In the genomic region with DNA sequence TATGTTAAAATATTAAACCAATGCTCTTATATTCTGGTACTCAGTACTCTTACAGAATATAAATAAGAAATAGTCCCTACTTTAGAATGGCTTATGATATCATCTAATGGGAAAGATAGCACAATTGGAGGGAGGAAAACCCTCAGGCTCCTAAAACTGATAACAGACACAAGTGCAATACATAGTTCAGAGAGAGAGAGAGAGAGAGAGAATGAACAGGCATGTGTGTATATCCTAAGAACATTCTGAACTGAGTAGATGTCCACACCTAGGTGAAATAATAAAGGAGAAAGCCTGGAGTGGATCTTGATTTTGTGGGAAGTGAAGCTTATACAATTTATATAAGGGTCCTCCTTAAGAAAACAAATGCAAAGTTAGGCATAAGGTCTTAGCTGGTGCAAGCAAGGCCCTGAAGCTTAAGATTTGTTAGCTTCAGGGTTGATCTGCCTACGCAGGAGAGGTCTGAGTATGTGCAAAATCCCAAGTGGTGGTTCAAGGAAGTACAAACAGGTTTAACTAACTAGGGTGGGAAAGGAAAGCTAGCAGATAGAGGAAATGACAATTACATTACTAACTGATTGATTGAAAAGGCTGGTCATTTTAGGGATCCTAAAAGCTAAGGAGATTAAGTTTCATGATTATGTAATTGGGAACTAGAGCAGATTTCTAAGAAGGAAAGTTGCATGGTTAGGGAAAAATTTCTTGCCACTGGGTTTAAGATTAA, we compare ENCODE assay signal across 16 cellular contexts. TPM values are rescaled to one million over a fixed set of nuclear protein-coding genes. Genes with fewer than 3 reads are reported as not detected.
DNase-seq lines count a peak whose midpoint lies in the region; ATAC-seq and TF ChIP-seq lines count a peak whose summit lies in the region.
"Had no signal": no experiment of that assay in that cellular context is flagged by ENCODE, and none has a peak within 500 bp of the region (broad histone marks: within the 10 kb centered on the region; RNA-seq: fewer than 3 reads in every experiment).

No MANE protein-coding gene starts in this region.

- peak; percentile 12 for DNase-seq in H7
- DNase-seq in NCI-H82 (lab: John Stamatoyannopoulos, UW): peak; percentile 56
- no peak for DNase-seq in chondrocyte (ENCODE audit: low spot score)
- DNase-seq in mesenchymal stem cell: peak; percentile 25
- DNase-seq in CD8-positive, alpha-beta T cell: no peak
- no peak for DNase-seq in neuronal stem cell (ENCODE audit: low spot score)
- no peak for DNase-seq in GM19238 (ENCODE audit: insufficient read length, low spot score)
- DNase-seq: activated naive CD8-positive, alpha-beta T cell treated with anti-CD3 and anti-CD28 coated beads, Interleukin-2, amount 10 ng/mL, durations not matched to agents 7 days and 5 days; activated T-cell treated with anti-CD3 and anti-CD28 coated beads, Interleukin-2, amount 50 U/mL, for 1 hour; CD4-positive, alpha-beta memory T cell; cerebellar nuclear complex; NCI-H1048; NCI-H2171 treated with DMSO at 0.1 percent for 48 hours had no signal

- H3K79me1 ChIP-seq in mesenchymal stem cell (replicated peaks; ENCODE audit: low read length, poor library complexity, severe bottlenecking): no peaks in the 10 kb centered on the region
- no peaks in the 10 kb centered on the region for H3K79me1 ChIP-seq in neuronal stem cell (ENCODE audit: low read depth, low read length)

- H3K27me3 Mint-ChIP-seq in chondrocyte (ENCODE audit: low read depth): peaks cover 29% of the 10 kb centered on the region
- peaks cover 24% of the 10 kb centered on the region for H3K27me3 Mint-ChIP-seq in CD8-positive, alpha-beta T cell (ENCODE audit: low read depth)

- H4K91ac ChIP-seq in mesenchymal stem cell (ENCODE audit: low read length) (no peak overlapping the region), neuronal stem cell (ENCODE audit: low read depth, low read length, poor library complexity) (no peak overlapping the region)

- H2BK12ac ChIP-seq in mesenchymal stem cell (ENCODE audit: low read length in 2 of 2): no peak overlapping the region
- no peak overlapping the region for H2BK12ac ChIP-seq in neuronal stem cell (ENCODE audit: low read length)

- H2BK120ac ChIP-seq in mesenchymal stem cell (ENCODE audit: low read depth, low read length) (no peak overlapping the region), neuronal stem cell (ENCODE audit: low read depth, low read length) (no peak overlapping the region)

- H3K4ac ChIP-seq in mesenchymal stem cell (ENCODE audit: low read depth in 1 of 2, low read length in 2 of 2) (no peak overlapping the region), neuronal stem cell (ENCODE audit: low read length) (no peak overlapping the region)

- H3K4me2 ChIP-seq in mesenchymal stem cell (ENCODE audit: low read length, poor library complexity, severe bottlenecking): no peak overlapping the region
- H3K4me2 ChIP-seq in neuronal stem cell (ENCODE audit: insufficient read depth, low read length, poor library complexity, severe bottlenecking): no peak overlapping the region

- no peak overlapping the region for H2AFZ ChIP-seq in mesenchymal stem cell (ENCODE audit: low read depth, low read length)
- no peak overlapping the region for H2AFZ ChIP-seq in neuronal stem cell (ENCODE audit: low read length)

- H3K4me3 ChIP-seq in H7 (ENCODE audit: insufficient read depth, low read depth, low read length) (no peak overlapping the region), mesenchymal stem cell (ENCODE audit: insufficient read depth in 1 of 2, low read depth in 1 of 2, low read length in 2 of 2) (no peak overlapping the region), neuronal stem cell (ENCODE audit: low read length in 2 of 2) (no peak overlapping the region)
- no peak overlapping the region for H3K4me3 ChIP-seq in CD8-positive, alpha-beta T cell (ENCODE audit: low read depth, low read length)
- H3K4me3 ChIP-seq: lung had no signal

- 63% methylated on average over 1 of the region's 1 CpG for WGBS in mesenchymal stem cell
- no CpG with 5 or more reads among the region's 1 CpG for WGBS in neuronal stem cell (ENCODE audit: extremely low coverage in 2 of 2, insufficient read length in 2 of 2, insufficient replicate concordance in 1 of 2), 2 donors

- peaks cover 10% of the 10 kb centered on the region for H3K9me3 Mint-ChIP-seq in chondrocyte (ENCODE audit: low read depth)
- H3K9me3 Mint-ChIP-seq in CD8-positive, alpha-beta T cell: no peaks in the 10 kb centered on the region
- H3K9me3 Mint-ChIP-seq: activated naive CD8-positive, alpha-beta T cell treated with anti-CD3 and anti-CD28 coated beads, Interleukin-2, amount 10 ng/mL, durations not matched to agents 7 days and 5 days; CD4-positive, alpha-beta memory T cell; stimulated activated naive CD8-positive, alpha-beta T cell treated with anti-CD3 and anti-CD28 coated beads, Interleukin-15, Interleukin-2, amounts not matched to agents 100 ng/mL and 50 ng/mL, for 24 hours had no signal

- H2BK15ac ChIP-seq in mesenchymal stem cell (ENCODE audit: low read depth, poor library complexity, severe bottlenecking): no peak overlapping the region
- no peak overlapping the region for H2BK15ac ChIP-seq in neuronal stem cell (ENCODE audit: low read length)

- H3K23ac ChIP-seq in mesenchymal stem cell (ENCODE audit: low read length in 2 of 2) (no peak overlapping the region), neuronal stem cell (ENCODE audit: low read depth, low read length, poor library complexity) (no peak overlapping the region)

- H3K27ac Mint-ChIP-seq in chondrocyte (ENCODE audit: unreplicated experiment): no peak overlapping the region
- no peak overlapping the region for H3K27ac Mint-ChIP-seq in CD8-positive, alpha-beta T cell
- H3K27ac Mint-ChIP-seq: activated naive CD8-positive, alpha-beta T cell treated with anti-CD3 and anti-CD28 coated beads, Interleukin-2, amount 10 ng/mL, durations not matched to agents 7 days and 5 days; CD4-positive, alpha-beta memory T cell; stimulated activated naive CD8-positive, alpha-beta T cell treated with anti-CD3 and anti-CD28 coated beads, Interleukin-15, Interleukin-2, amounts not matched to agents 100 ng/mL and 50 ng/mL, for 24 hours had no signal

- H3K9ac ChIP-seq in mesenchymal stem cell (ENCODE audit: low read length) (no peak overlapping the region), neuronal stem cell (ENCODE audit: low read depth, low read length, poor library complexity) (no peak overlapping the region)

- no peak for ATAC-seq in CD8-positive, alpha-beta T cell
- no peak for ATAC-seq in GM19452 (IDR thresholded peaks at IDR 0.05; ENCODE audit: unreplicated experiment)

- intact Hi-C loops in CD8-positive, alpha-beta T cell (cut with DNase I, micrococcal nuclease): loop anchor here in 1 of 2 experiments (10.0 kb wide), 1 partner anchor 1176 kb away; no protein-coding TSS in a partner anchor

- H3K18ac ChIP-seq in mesenchymal stem cell (ENCODE audit: low read depth in 1 of 2, low read length in 2 of 2) (no peak overlapping the region), neuronal stem cell (ENCODE audit: low read length) (no peak overlapping the region)

- no peak overlapping the region for H2AK5ac ChIP-seq in mesenchymal stem cell (ENCODE audit: low read length, severe bottlenecking)
- no peak overlapping the region for H2AK5ac ChIP-seq in neuronal stem cell (ENCODE audit: low read depth, low read length)

- POLR2A ChIA-PET in CD8-positive, alpha-beta T cell (lab: Charles Lee): no interaction called here

- CTCF ChIA-PET in CD8-positive, alpha-beta T cell (lab: Charles Lee): interaction anchor here (0.9 to 2.7 kb wide), 2 partner anchors 16 to 41 kb away, joined by 3 to 15 read pairs; no protein-coding TSS in a partner anchor

- H2BK5ac ChIP-seq in mesenchymal stem cell (ENCODE audit: low read depth, low read length, poor library complexity, severe bottlenecking): no peak overlapping the region
- no peak overlapping the region for H2BK5ac ChIP-seq in neuronal stem cell (ENCODE audit: low read length)

- H3K14ac ChIP-seq in mesenchymal stem cell (ENCODE audit: low read length in 2 of 2) (no peak overlapping the region), neuronal stem cell (ENCODE audit: low read length) (no peak overlapping the region)

- H3K27me3 ChIP-seq in H7 (ENCODE audit: control insufficient read depth, insufficient read depth, low read length): no peaks in the 10 kb centered on the region
- H3K27me3 ChIP-seq in mesenchymal stem cell (ENCODE audit: control insufficient read depth in 1 of 2, insufficient read depth in 1 of 2, low read length in 2 of 2): peaks cover 16 to 29% of the 10 kb centered on the region in 2 experiments
- no peaks in the 10 kb centered on the region for H3K27me3 ChIP-seq in CD8-positive, alpha-beta T cell (ENCODE audit: insufficient read depth, low read length)
- H3K27me3 ChIP-seq in neuronal stem cell (ENCODE audit: control insufficient read depth in 3 of 3, insufficient read depth in 3 of 3, low read depth in 1 of 3, low read length in 3 of 3): no peaks in the 10 kb centered on the region

- H3K27ac ChIP-seq in mesenchymal stem cell (ENCODE audit: low read length, poor library complexity, severe bottlenecking) (no peak overlapping the region), neuronal stem cell (replicated peaks; ENCODE audit: low read length) (no peak overlapping the region)
- no peak overlapping the region for H3K27ac ChIP-seq in CD8-positive, alpha-beta T cell (ENCODE audit: low read depth, low read length)

- H3K9me3 ChIP-seq in mesenchymal stem cell (ENCODE audit: control insufficient read depth, low read length) (no peaks in the 10 kb centered on the region), neuronal stem cell (replicated peaks in 1 of 2; ENCODE audit: control insufficient read depth in 2 of 2, insufficient read depth in 1 of 2, low read depth in 1 of 2, low read length in 2 of 2) (peaks cover 4% of the 10 kb centered on the region in 2 donors)
- no peaks in the 10 kb centered on the region for H3K9me3 ChIP-seq in CD8-positive, alpha-beta T cell (ENCODE audit: low read length)

- H4K8ac ChIP-seq in mesenchymal stem cell (ENCODE audit: low read length) (no peak overlapping the region), neuronal stem cell (ENCODE audit: low read depth, low read length) (no peak overlapping the region)

- H3K36me3 ChIP-seq in H7 (replicated peaks; ENCODE audit: control insufficient read depth, insufficient read depth, low read length): no peaks in the 10 kb centered on the region
- no peaks in the 10 kb centered on the region for H3K36me3 ChIP-seq in mesenchymal stem cell (ENCODE audit: control insufficient read depth in 1 of 2, insufficient read depth in 2 of 2, low read depth in 1 of 2, low read length in 2 of 2)
- no peaks in the 10 kb centered on the region for H3K36me3 ChIP-seq in CD8-positive, alpha-beta T cell (ENCODE audit: insufficient read depth, low read length)
- H3K36me3 ChIP-seq in neuronal stem cell (replicated peaks in 1 of 2; ENCODE audit: control insufficient read depth in 2 of 2, insufficient read depth in 2 of 2, low read length in 2 of 2): no peaks in the 10 kb centered on the region

- H3K4me1 Mint-ChIP-seq in chondrocyte (ENCODE audit: low read depth): peaks cover 11% of the 10 kb centered on the region
- H3K4me1 Mint-ChIP-seq in CD8-positive, alpha-beta T cell (ENCODE audit: low read depth): peaks cover 8% of the 10 kb centered on the region
- H3K4me1 Mint-ChIP-seq: CD4-positive, alpha-beta memory T cell had no signal

- peaks cover 4% of the 10 kb centered on the region for H3K4me1 ChIP-seq in mesenchymal stem cell (ENCODE audit: control insufficient read depth, insufficient read depth, low read depth, low read length)
- no peaks in the 10 kb centered on the region for H3K4me1 ChIP-seq in CD8-positive, alpha-beta T cell (ENCODE audit: insufficient read depth, low read length)
- peaks cover 10 to 40% of the 10 kb centered on the region in 2 donors for H3K4me1 ChIP-seq in neuronal stem cell (ENCODE audit: control insufficient read depth in 2 of 2, insufficient read depth in 1 of 2, low read depth in 1 of 2, low read length in 2 of 2)

- peaks cover 4% of the 10 kb centered on the region for H3K36me3 Mint-ChIP-seq in chondrocyte (ENCODE audit: low read depth)
- H3K36me3 Mint-ChIP-seq in CD8-positive, alpha-beta T cell: no peaks in the 10 kb centered on the region
- H3K36me3 Mint-ChIP-seq: activated naive CD8-positive, alpha-beta T cell treated with anti-CD3 and anti-CD28 coated beads, Interleukin-2, amount 10 ng/mL, durations not matched to agents 7 days and 5 days; CD4-positive, alpha-beta memory T cell had no signal

- no peak overlapping the region for H3K4me3 Mint-ChIP-seq in chondrocyte (ENCODE audit: unreplicated experiment)
- H3K4me3 Mint-ChIP-seq in CD8-positive, alpha-beta T cell: no peak overlapping the region
- H3K4me3 Mint-ChIP-seq: activated naive CD8-positive, alpha-beta T cell treated with anti-CD3 and anti-CD28 coated beads, Interleukin-2, amount 10 ng/mL, durations not matched to agents 7 days and 5 days; CD4-positive, alpha-beta memory T cell; stimulated activated naive CD8-positive, alpha-beta T cell treated with anti-CD3 and anti-CD28 coated beads, Interleukin-15, Interleukin-2, amounts not matched to agents 100 ng/mL and 50 ng/mL, for 24 hours had no signal

- peak; percentile 13 for TF ChIP-seq CTCF in chondrocyte (IDR thresholded peaks at IDR 0.05)
- no peak for TF ChIP-seq CTCF in CD8-positive, alpha-beta T cell (IDR thresholded peaks at IDR 0.05)

RNA-seq across cellular contexts. Expression of a gene that starts 53.3 kb away (rescaled TPM):
- 3.9 and 5.1 TPM in 2 replicates for total RNA-seq in H7 (2014; rRNA removed; shearing (Covaris generic))
- total RNA-seq in chondrocyte: not detected in 3 replicates
- polyA plus RNA-seq in mesenchymal stem cell (2013, experiment 1 of 2): not detected
- polyA plus RNA-seq in mesenchymal stem cell (2013, experiment 2 of 2): not detected
- total RNA-seq in CD8-positive, alpha-beta T cell: not detected
- 113 TPM for polyA plus RNA-seq in neuronal stem cell (2013, experiment 1 of 2)
- 117 TPM for polyA plus RNA-seq in neuronal stem cell (2013, experiment 2 of 2)
- total RNA-seq: activated naive CD8-positive, alpha-beta T cell treated with anti-CD3 and anti-CD28 coated beads, Interleukin-2, amount 10 ng/mL, durations not matched to agents 7 days and 5 days; CD4-positive, alpha-beta memory T cell had no signal
- polyA plus RNA-seq: CD4-positive, alpha-beta memory T cell had no signal

RNA-seq across cellular contexts. Expression of a gene that starts 57.4 kb away (rescaled TPM):
- total RNA-seq in H7 (2014; rRNA removed; shearing (Covaris generic)): 5.6 and 6.7 TPM in 2 replicates
- total RNA-seq in chondrocyte: 11.2 to 14.1 TPM (median 11.7 TPM) in 3 replicates
- 9.6 TPM for polyA plus RNA-seq in mesenchymal stem cell (2013, experiment 1 of 2)
- polyA plus RNA-seq in mesenchymal stem cell (2013, experiment 2 of 2): 10.2 TPM
- under 1 TPM; 0.64 to 0.71 TPM for total RNA-seq in CD8-positive, alpha-beta T cell
- polyA plus RNA-seq in neuronal stem cell (2013, experiment 1 of 2): 3.1 TPM
- 3.1 TPM for polyA plus RNA-seq in neuronal stem cell (2013, experiment 2 of 2)

Comparison
In these comparisons a context has a peak if more than half of its experiments do, and no peak if none do; other contexts are left out.
1. DNase-seq: peak in H7 (single experiment), NCI-H82 (single experiment) and mesenchymal stem cell (single experiment); none in chondrocyte (single experiment), CD8-positive, alpha-beta T cell (0 of 7), neuronal stem cell (single experiment) and GM19238 (single experiment).